Comparison of ENCODE assay signal across 27 cellular contexts in the genomic region with DNA sequence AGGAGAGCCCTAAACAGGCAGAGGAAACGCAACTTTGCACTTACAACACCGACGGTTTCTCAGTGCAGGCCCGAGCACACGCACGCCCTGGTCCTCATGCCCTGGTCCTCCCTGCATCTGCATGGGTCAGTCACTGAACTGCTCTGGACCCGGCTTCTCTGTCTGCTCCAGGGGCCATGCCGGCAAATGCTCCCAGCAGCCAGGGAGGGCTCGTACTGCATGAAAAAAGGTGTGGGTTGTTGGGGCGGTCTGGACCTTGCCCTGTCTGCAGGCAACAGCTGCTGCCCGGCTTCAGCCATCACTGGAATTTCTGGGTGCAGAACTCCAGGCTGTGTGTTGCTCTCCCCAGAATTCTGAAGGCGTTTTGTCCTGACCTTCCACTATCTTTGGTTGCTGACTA.
"Had no signal": no experiment of that assay in that cellular context is flagged by ENCODE, and none has a peak within 500 bp of the region (broad histone marks: within the 10 kb centered on the region; RNA-seq: fewer than 3 reads in every experiment).

No MANE protein-coding gene starts in this region.

- H3K4me3 Mint-ChIP-seq: activated CD4-positive, alpha-beta memory T cell treated with anti-CD3 and anti-CD28 coated beads, Interleukin-2, amount 10 ng/mL, durations not matched to agents 7 days and 5 days; activated CD4-positive, alpha-beta T cell treated with anti-CD3 and anti-CD28 coated beads, Interleukin-2, amount 10 ng/mL, durations not matched to agents 7 days and 5 days; activated naive CD4-positive, alpha-beta T cell treated with anti-CD3 and anti-CD28 coated beads, Interleukin-2, amount 10 ng/mL, durations not matched to agents 7 days and 5 days; activated naive CD8-positive, alpha-beta T cell treated with anti-CD3 and anti-CD28 coated beads, Interleukin-2, amount 10 ng/mL, durations not matched to agents 7 days and 5 days; activated T-cell treated with anti-CD3 and anti-CD28 coated beads, Interleukin-2, amount 50 U/mL, for 24 hours; activated T-cell treated with anti-CD3 and anti-CD28 coated beads, Interleukin-2, amount 50 U/mL, for 72 hours; central memory CD8-positive, alpha-beta T cell; dendritic cell treated with granulocyte-macrophage colony-stimulating factor and Interleukin-4, amounts not matched to agents 40 ng/mL and 50 ng/mL, for 4 days; endodermal cell had no signal

- H3K36me3 Mint-ChIP-seq: activated naive CD4-positive, alpha-beta T cell treated with anti-CD3 and anti-CD28 coated beads, Interleukin-2, amount 10 ng/mL, durations not matched to agents 7 days and 5 days; activated naive CD4-positive, alpha-beta T cell treated with anti-CD3 and anti-CD28 coated beads, Interleukin-2, amount 50 U/mL, for 72 hours; activated naive CD8-positive, alpha-beta T cell treated with anti-CD3 and anti-CD28 coated beads, Interleukin-2, amount 10 ng/mL, durations not matched to agents 7 days and 5 days had no signal

- H3K27me3 Mint-ChIP-seq: activated CD4-positive, alpha-beta memory T cell treated with anti-CD3 and anti-CD28 coated beads, Interleukin-2, amount 10 ng/mL, durations not matched to agents 7 days and 5 days; activated T-cell treated with anti-CD3 and anti-CD28 coated beads, Interleukin-2, amount 50 U/mL, for 24 hours; central memory CD8-positive, alpha-beta T cell; dendritic cell treated with granulocyte-macrophage colony-stimulating factor and Interleukin-4, amounts not matched to agents 40 ng/mL and 50 ng/mL, for 4 days had no signal

- H3K4me1 ChIP-seq: heart left ventricle had no signal

- H3K36me3 ChIP-seq: brain microvascular endothelial cell, heart left ventricle had no signal

- H3K4me1 Mint-ChIP-seq: activated CD4-positive, alpha-beta memory T cell treated with anti-CD3 and anti-CD28 coated beads, Interleukin-2, amount 10 ng/mL, durations not matched to agents 7 days and 5 days; activated CD4-positive, alpha-beta T cell treated with anti-CD3 and anti-CD28 coated beads, Interleukin-2, amount 10 ng/mL, durations not matched to agents 7 days and 5 days; activated naive CD4-positive, alpha-beta T cell treated with anti-CD3 and anti-CD28 coated beads, Interleukin-2, amount 10 ng/mL, durations not matched to agents 7 days and 5 days; activated naive CD8-positive, alpha-beta T cell treated with anti-CD3 and anti-CD28 coated beads, Interleukin-2, amount 10 ng/mL, durations not matched to agents 7 days and 5 days; central memory CD8-positive, alpha-beta T cell; endodermal cell had no signal

- DNase-seq: activated CD4-positive, alpha-beta memory T cell treated with anti-CD3 and anti-CD28 coated beads, Interleukin-2, amount 10 ng/mL, durations not matched to agents 7 days and 5 days; activated CD4-positive, alpha-beta T cell treated with anti-CD3 and anti-CD28 coated beads for 1 hour; activated CD4-positive, alpha-beta T cell treated with anti-CD3 and anti-CD28 coated beads for 4 hours; activated CD4-positive, alpha-beta T cell treated with anti-CD3 and anti-CD28 coated beads, Interleukin-2, amount 10 ng/mL, durations not matched to agents 7 days and 5 days; activated CD4-positive, alpha-beta T cell treated with anti-CD3 and anti-CD28 coated beads, Interleukin-2, amount 50 U/mL, for 4 hours; activated CD4-positive, CD25-positive, alpha-beta regulatory T cell; activated CD8-positive, alpha-beta memory T cell treated with anti-CD3 and anti-CD28 coated beads, Interleukin-2, amount 50 U/mL, for 48 hours; activated gamma-delta T cell; activated naive CD4-positive, alpha-beta T cell; activated naive CD4-positive, alpha-beta T cell treated with anti-CD3 and anti-CD28 coated beads, Interleukin-2, amount 10 ng/mL, durations not matched to agents 7 days and 5 days; activated naive CD8-positive, alpha-beta T cell treated with anti-CD3 and anti-CD28 coated beads, Interleukin-2, amount 10 ng/mL, durations not matched to agents 7 days and 5 days; activated T-cell treated with anti-CD3 and anti-CD28 coated beads for 4 hours; activated T-cell treated with anti-CD3 and anti-CD28 coated beads, Interleukin-2, amount 50 U/mL, for 24 hours; activated T-cell treated with anti-CD3 and anti-CD28 coated beads, Interleukin-2, amount 50 U/mL, for 72 hours; brain microvascular endothelial cell; dorsolateral prefrontal cortex; effector memory CD4-positive, alpha-beta T cell; endodermal cell; foreskin fibroblast; glutamatergic neuron; heart left ventricle; T-helper 2 cell had no signal

- H3K4me3 ChIP-seq: coronary artery, dorsolateral prefrontal cortex, heart left ventricle had no signal

- H3K27ac Mint-ChIP-seq: activated CD4-positive, alpha-beta memory T cell treated with anti-CD3 and anti-CD28 coated beads, Interleukin-2, amount 10 ng/mL, durations not matched to agents 7 days and 5 days; activated CD4-positive, alpha-beta T cell treated with anti-CD3 and anti-CD28 coated beads, Interleukin-2, amount 10 ng/mL, durations not matched to agents 7 days and 5 days; activated naive CD4-positive, alpha-beta T cell treated with anti-CD3 and anti-CD28 coated beads, Interleukin-2, amount 10 ng/mL, durations not matched to agents 7 days and 5 days; activated naive CD4-positive, alpha-beta T cell treated with anti-CD3 and anti-CD28 coated beads, Interleukin-2, amount 50 U/mL, for 72 hours; activated naive CD8-positive, alpha-beta T cell treated with anti-CD3 and anti-CD28 coated beads, Interleukin-2, amount 10 ng/mL, durations not matched to agents 7 days and 5 days; activated T-cell treated with anti-CD3 and anti-CD28 coated beads, Interleukin-2, amount 50 U/mL, for 24 hours; activated T-cell treated with anti-CD3 and anti-CD28 coated beads, Interleukin-2, amount 50 U/mL, for 72 hours; dendritic cell treated with granulocyte-macrophage colony-stimulating factor and Interleukin-4, amounts not matched to agents 40 ng/mL and 50 ng/mL, for 4 days; endodermal cell had no signal

- H3K9me3 Mint-ChIP-seq: activated CD4-positive, alpha-beta memory T cell treated with anti-CD3 and anti-CD28 coated beads, Interleukin-2, amount 10 ng/mL, durations not matched to agents 7 days and 5 days; activated CD4-positive, alpha-beta T cell treated with anti-CD3 and anti-CD28 coated beads, Interleukin-2, amount 10 ng/mL, durations not matched to agents 7 days and 5 days; activated naive CD4-positive, alpha-beta T cell treated with anti-CD3 and anti-CD28 coated beads, Interleukin-2, amount 10 ng/mL, durations not matched to agents 7 days and 5 days; activated naive CD4-positive, alpha-beta T cell treated with anti-CD3 and anti-CD28 coated beads, Interleukin-2, amount 50 U/mL, for 72 hours; activated naive CD8-positive, alpha-beta T cell treated with anti-CD3 and anti-CD28 coated beads, Interleukin-2, amount 10 ng/mL, durations not matched to agents 7 days and 5 days; activated T-cell treated with anti-CD3 and anti-CD28 coated beads, Interleukin-2, amount 50 U/mL, for 24 hours; activated T-cell treated with anti-CD3 and anti-CD28 coated beads, Interleukin-2, amount 50 U/mL, for 72 hours; central memory CD8-positive, alpha-beta T cell; dendritic cell treated with granulocyte-macrophage colony-stimulating factor and Interleukin-4, amounts not matched to agents 40 ng/mL and 50 ng/mL, for 4 days; endodermal cell had no signal

- H3K27me3 ChIP-seq: brain microvascular endothelial cell, dorsolateral prefrontal cortex had no signal

- H3K27ac ChIP-seq: brain microvascular endothelial cell, coronary artery, dorsolateral prefrontal cortex, heart left ventricle had no signal

- ATAC-seq: activated naive CD4-positive, alpha-beta T cell treated with anti-CD3 and anti-CD28 coated beads, Interleukin-2, amount 50 U/mL, for 72 hours; activated T-cell treated with anti-CD3 and anti-CD28 coated beads, Interleukin-2, amount 50 U/mL, for 72 hours; esophagus mucosa; heart left ventricle had no signal
